In genomic region chr7:24653316-24654085, GRCh38 we compare ENCODE assay signal across 10 cellular contexts.
DNase-seq lines count a peak whose midpoint lies in the region; ATAC-seq, FAIRE-seq and TF ChIP-seq lines count a peak whose summit lies in the region.
"Had no signal": no experiment of that assay in that cellular context is flagged by ENCODE, and none has a peak within 500 bp of the region (broad histone marks: within the 10 kb centered on the region; RNA-seq: fewer than 3 reads in every experiment).

No MANE protein-coding gene starts in this region.

- H3K27ac ChIP-seq in astrocyte (ENCODE audit: low read depth, low read length) (no peak overlapping the region), mesenchymal stem cell (ENCODE audit: low read length, poor library complexity, severe bottlenecking) (no peak overlapping the region)

- H3K36me3 ChIP-seq in astrocyte (ENCODE audit: insufficient read depth, low read length) (no peaks in the 10 kb centered on the region), mesenchymal stem cell (ENCODE audit: control insufficient read depth in 1 of 2, insufficient read depth in 2 of 2, low read depth in 1 of 2, low read length in 2 of 2) (peaks cover 0 to 3% of the 10 kb centered on the region in 2 experiments)

- WGBS in mesenchymal stem cell = 98% methylated on average over 4 of the region's 4 CpGs

- H3K4me1 ChIP-seq in astrocyte (ENCODE audit: insufficient read depth, low read length) = no peaks in the 10 kb centered on the region
- H3K4me1 ChIP-seq in mesenchymal stem cell (ENCODE audit: control insufficient read depth, insufficient read depth, low read depth, low read length) = no peaks in the 10 kb centered on the region

- H3K79me2 ChIP-seq in astrocyte (ENCODE audit: insufficient read depth, low read length) = no peaks in the 10 kb centered on the region

- no peak overlapping the region for H3K4me3 Mint-ChIP-seq in astrocyte (ENCODE audit: unreplicated experiment)
- H3K4me3 Mint-ChIP-seq: neural crest cell had no signal

- no peak overlapping the region for H2BK15ac ChIP-seq in mesenchymal stem cell (ENCODE audit: low read depth, poor library complexity, severe bottlenecking)

- no peak overlapping the region for H2BK12ac ChIP-seq in mesenchymal stem cell (ENCODE audit: low read length in 2 of 2)

- DNase-seq in ACHN (peak; percentile 41), astrocyte (ENCODE audit: low read depth) (peak; percentile 2), mesenchymal stem cell (no peak), NCI-H748 (lab: John Stamatoyannopoulos, UW; ENCODE audit: unreplicated experiment) (no peak), UCSD-AML1 (lab: John Stamatoyannopoulos, UW; ENCODE audit: unreplicated experiment) (no peak)
- no peak for DNase-seq in activated effector memory CD4-positive, alpha-beta T cell treated with Interleukin-2 at 50 U/mL for 16 hours
- DNase-seq: T-helper 9 cell had no signal

- H3K4me2 ChIP-seq in astrocyte (ENCODE audit: low read length) (peak overlapping the region; percentile 64), mesenchymal stem cell (ENCODE audit: low read length, poor library complexity, severe bottlenecking) (no peak overlapping the region)

- no peak overlapping the region for H3K27ac Mint-ChIP-seq in astrocyte (ENCODE audit: unreplicated experiment)

- H4K20me1 ChIP-seq in astrocyte (ENCODE audit: insufficient read depth, low read length) = no peaks in the 10 kb centered on the region

- no peaks in the 10 kb centered on the region for H3K9me3 Mint-ChIP-seq in astrocyte (ENCODE audit: unreplicated experiment)
- H3K9me3 Mint-ChIP-seq: neural crest cell had no signal

- no peak overlapping the region for H2AFZ ChIP-seq in astrocyte (ENCODE audit: low read depth, low read length)
- no peak overlapping the region for H2AFZ ChIP-seq in mesenchymal stem cell (ENCODE audit: low read depth, low read length)

- H3K4me3 ChIP-seq in astrocyte (ENCODE audit: insufficient read depth, low read depth, low read length) = peak overlapping the region; percentile 21
- H3K4me3 ChIP-seq in mesenchymal stem cell (ENCODE audit: insufficient read depth in 1 of 2, low read depth in 1 of 2, low read length in 2 of 2) = peak overlapping the region in 1 of 2 experiments; percentile 65

- no peak overlapping the region for H4K8ac ChIP-seq in mesenchymal stem cell (ENCODE audit: low read length)

- H4K91ac ChIP-seq in mesenchymal stem cell (ENCODE audit: low read length) = no peak overlapping the region

- H3K18ac ChIP-seq in mesenchymal stem cell (ENCODE audit: low read depth in 1 of 2, low read length in 2 of 2) = no peak overlapping the region

- in situ Hi-C loops in ACHN (cut with HindIII; ENCODE audit: low pct_ligation_motif_present, low pct_unique_long_range_greater_than_20kb, low sequenced_read_pairs) = loop anchor here (25.0 kb wide), 1 partner anchor 241 kb away; no protein-coding TSS in a partner anchor

- ATAC-seq in GM19395 (IDR thresholded peaks at IDR 0.05; ENCODE audit: unreplicated experiment) (peak; percentile 61), HG03460 (IDR thresholded peaks at IDR 0.05; ENCODE audit: unreplicated experiment) (no peak)

- no peak overlapping the region for H2BK120ac ChIP-seq in mesenchymal stem cell (ENCODE audit: low read depth, low read length)

- no peak overlapping the region for H2AK5ac ChIP-seq in mesenchymal stem cell (ENCODE audit: low read length, severe bottlenecking)

- H3K4ac ChIP-seq in mesenchymal stem cell (ENCODE audit: low read depth in 1 of 2, low read length in 2 of 2) = no peak overlapping the region

- H3K9me3 ChIP-seq in astrocyte (ENCODE audit: insufficient read depth, low read depth, low read length) (no peaks in the 10 kb centered on the region), mesenchymal stem cell (ENCODE audit: control insufficient read depth, low read length) (no peaks in the 10 kb centered on the region)

- H3K23ac ChIP-seq in mesenchymal stem cell (ENCODE audit: low read length in 2 of 2) = no peak overlapping the region

- H3K79me1 ChIP-seq in mesenchymal stem cell (replicated peaks; ENCODE audit: low read length, poor library complexity, severe bottlenecking) = peaks cover 4% of the 10 kb centered on the region

- no peak overlapping the region for H3K9ac ChIP-seq in astrocyte (ENCODE audit: low read length)
- H3K9ac ChIP-seq in mesenchymal stem cell (ENCODE audit: low read length) = peak overlapping the region; percentile 89

- no peaks in the 10 kb centered on the region for H3K27me3 Mint-ChIP-seq in astrocyte (ENCODE audit: low read depth, unreplicated experiment)

- H3K14ac ChIP-seq in mesenchymal stem cell (ENCODE audit: low read length in 2 of 2) = no peak overlapping the region

- TF ChIP-seq CTCF in astrocyte (IDR thresholded peaks at IDR 0.05; ENCODE audit: insufficient read depth, low read depth, low read length) = no peak

- H3K36me3 Mint-ChIP-seq in astrocyte (ENCODE audit: low read depth, unreplicated experiment) = no peaks in the 10 kb centered on the region

- H2BK5ac ChIP-seq in mesenchymal stem cell (ENCODE audit: low read depth, low read length, poor library complexity, severe bottlenecking) = no peak overlapping the region

- FAIRE-seq in astrocyte (lab: Jason Lieb, UNC) = no peak

- H3K4me1 Mint-ChIP-seq in astrocyte (ENCODE audit: low read depth, unreplicated experiment) = peaks cover 11% of the 10 kb centered on the region
- H3K4me1 Mint-ChIP-seq: neural crest cell had no signal

- H3K27me3 ChIP-seq in astrocyte (ENCODE audit: insufficient read depth, low read length) = no peaks in the 10 kb centered on the region
- H3K27me3 ChIP-seq in mesenchymal stem cell (ENCODE audit: control insufficient read depth in 1 of 2, insufficient read depth in 1 of 2, low read length in 2 of 2) = no peaks in the 10 kb centered on the region

Comparison
In these comparisons a context has a peak if more than half of its experiments do, and no peak if none do; other contexts are left out.
1. DNase-seq: peak in ACHN (single experiment) and astrocyte (single experiment); none in mesenchymal stem cell (single experiment), NCI-H748 (single experiment), UCSD-AML1 (single experiment) and activated effector memory CD4-positive, alpha-beta T cell treated with Interleukin-2 at 50 U/mL for 16 hours (single experiment).